1 cellular context compared by ENCODE assay signal in the genomic region with DNA sequence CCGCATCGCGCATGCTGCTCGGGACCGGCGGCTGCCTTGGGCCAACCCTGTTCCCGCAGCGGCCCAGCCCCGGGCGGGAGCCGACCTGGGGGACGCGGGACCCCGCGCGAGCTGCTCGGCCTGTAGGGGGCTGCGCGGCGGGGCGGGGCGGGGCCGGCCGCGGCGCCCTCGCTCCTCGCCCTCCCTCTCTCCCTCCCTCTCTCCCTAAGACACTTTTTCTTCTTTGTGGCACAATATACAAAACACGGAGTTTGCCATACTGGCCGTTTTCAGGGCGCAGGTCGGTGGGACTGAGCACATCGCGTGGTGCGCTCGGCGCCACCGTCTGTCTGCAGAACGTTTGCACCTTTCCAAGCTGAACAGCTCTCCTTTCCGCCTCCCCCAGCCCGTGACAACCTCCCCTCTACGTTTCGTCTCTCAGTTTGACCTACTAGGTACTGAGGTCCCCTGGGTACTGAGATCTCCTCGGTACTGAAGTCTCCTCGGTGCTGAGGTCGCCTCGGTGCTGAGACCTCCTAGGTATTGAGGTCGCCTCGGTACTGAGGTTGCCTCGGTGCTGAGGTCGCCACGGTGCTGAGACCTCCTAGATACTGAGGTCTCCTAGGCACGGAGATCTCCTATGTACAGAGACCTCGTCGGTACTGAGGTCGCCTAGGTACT.
TF ChIP-seq lines count a peak whose summit lies in the region.

No MANE protein-coding gene starts in this region.

TF ChIP-seq in H1, 55 proteins besides CTCF, POLR2A, EP300 and RAD21 (continued from another document):
- TF ChIP-seq, protein P1, sequence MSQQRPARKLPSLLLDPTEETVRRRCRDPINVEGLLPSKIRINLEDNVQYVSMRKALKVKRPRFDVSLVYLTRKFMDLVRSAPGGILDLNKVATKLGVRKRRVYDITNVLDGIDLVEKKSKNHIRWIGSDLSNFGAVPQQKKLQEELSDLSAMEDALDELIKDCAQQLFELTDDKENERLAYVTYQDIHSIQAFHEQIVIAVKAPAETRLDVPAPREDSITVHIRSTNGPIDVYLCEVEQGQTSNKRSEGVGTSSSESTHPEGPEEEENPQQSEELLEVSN (IDR thresholded peaks at IDR 0.05): no peak
- TF ChIP-seq RBBP5 (IDR thresholded peaks at IDR 0.05; ENCODE audit: borderline replicate concordance, low read depth, low read length) (no peak), BRCA1 (IDR thresholded peaks at IDR 0.05; ENCODE audit: low read depth, low read length) (no peak), BACH1 (IDR thresholded peaks at IDR 0.05; ENCODE audit: low read length) (no peak), HDAC2 (IDR thresholded peaks at IDR 0.05; ENCODE audit: borderline replicate concordance in 1 of 2, low read depth in 2 of 2, low read length in 2 of 2) (no peak), TAF7 (optimal IDR thresholded peaks at IDR 0.05; ENCODE audit: borderline replicate concordance, low read depth, low read length) (no peak), ZNF274 (IDR thresholded peaks at IDR 0.05; ENCODE audit: borderline replicate concordance, extremely low read depth, low read length) (no peak), SRF (IDR thresholded peaks at IDR 0.05; ENCODE audit: low read depth, low read length) (no peak), NANOG (IDR thresholded peaks at IDR 0.05; ENCODE audit: insufficient read depth, low read depth, low read length, poor library complexity, severe bottlenecking) (no peak), POLR2AphosphoS5 (IDR thresholded peaks at IDR 0.05; ENCODE audit: low read depth, low read length) (no peak)
